Comparison of ENCODE assay signal across 20 cellular contexts in the genomic region with DNA sequence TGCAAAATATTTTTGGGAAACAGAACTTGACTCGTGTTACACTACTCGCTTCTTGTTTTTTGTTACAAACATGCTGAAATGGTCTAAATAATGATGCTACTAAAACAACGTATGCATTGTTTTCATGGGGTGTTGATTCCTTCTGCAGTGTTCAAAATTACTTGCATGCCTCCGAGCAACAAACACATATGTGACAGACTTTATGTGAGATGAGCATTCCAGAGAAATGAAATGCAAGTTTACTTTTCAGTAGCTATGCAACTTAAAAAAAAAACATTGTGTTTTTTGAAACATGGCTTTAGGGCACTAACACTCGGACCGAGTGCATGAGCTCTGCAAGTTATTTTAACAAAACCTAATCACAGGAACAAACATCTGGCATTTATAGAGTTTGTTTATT.
DNase-seq lines count a peak whose midpoint lies in the region; ATAC-seq, FAIRE-seq and TF ChIP-seq lines count a peak whose summit lies in the region.
"Had no signal": no experiment of that assay in that cellular context is flagged by ENCODE, and none has a peak within 500 bp of the region (broad histone marks: within the 10 kb centered on the region; RNA-seq: fewer than 3 reads in every experiment).

No MANE protein-coding gene starts in this region.

- H3K27me3 Mint-ChIP-seq in astrocyte (ENCODE audit: low read depth, unreplicated experiment) (no peaks in the 10 kb centered on the region), osteocyte (ENCODE audit: unreplicated experiment) (no peaks in the 10 kb centered on the region)

- no peaks in the 10 kb centered on the region for H3K27me3 ChIP-seq in astrocyte (ENCODE audit: insufficient read depth, low read length)
- H3K27me3 ChIP-seq: testis had no signal

- H3K9ac ChIP-seq in astrocyte (ENCODE audit: low read length): no peak overlapping the region

- H3K4me3 Mint-ChIP-seq in astrocyte (ENCODE audit: unreplicated experiment) (no peak overlapping the region), osteocyte (ENCODE audit: unreplicated experiment) (peak overlapping the region; percentile 50)
- H3K4me3 Mint-ChIP-seq: H9 had no signal

- H3K4me3 ChIP-seq in astrocyte (ENCODE audit: insufficient read depth, low read depth, low read length): no peak overlapping the region
- H3K4me3 ChIP-seq: testis had no signal

- peak; percentile 37 for DNase-seq in GM04503 (ENCODE audit: low read depth)
- peak; percentile 14 for DNase-seq in astrocyte (ENCODE audit: low read depth)
- DNase-seq in fibroblast of the conjunctiva (ENCODE audit: low read depth): peak; percentile 36
- DNase-seq in osteocyte (ENCODE audit: extremely low spot score, unreplicated experiment): no peak
- DNase-seq in activated naive CD4-positive, alpha-beta T cell treated with Interleukin-2 at 50 U/mL for 16 hours: no peak
- DNase-seq in SW480 (ENCODE audit: low spot score): no peak
- DNase-seq: AML-193; GDM1; H9; head of caudate nucleus; NCI-H1694; NCI-H345; SHP77; stimulated activated CD4-positive, alpha-beta T cell treated with anti-CD3 and anti-CD28 coated beads, Interleukin-4, amount 100 ng/mL, for 24 hours; stimulated activated CD8-positive, alpha-beta memory T cell treated with anti-CD3 and anti-CD28 coated beads, Interleukin-4, amount 100 ng/mL, for 48 hours; testis had no signal

- peaks cover 38% of the 10 kb centered on the region for H3K79me2 ChIP-seq in astrocyte (ENCODE audit: insufficient read depth, low read length)

- H3K27ac ChIP-seq in astrocyte (ENCODE audit: low read depth, low read length): peak overlapping the region; percentile 9
- H3K27ac ChIP-seq: testis had no signal

- H3K4me1 ChIP-seq in astrocyte (ENCODE audit: insufficient read depth, low read length): peaks cover 44% of the 10 kb centered on the region
- H3K4me1 ChIP-seq: testis had no signal

- peak overlapping the region; percentile 41 for H3K4me2 ChIP-seq in astrocyte (ENCODE audit: low read length)

- H3K27ac Mint-ChIP-seq in astrocyte (ENCODE audit: unreplicated experiment): peak overlapping the region; percentile 56
- H3K27ac Mint-ChIP-seq in osteocyte (ENCODE audit: unreplicated experiment): peak overlapping the region; percentile 98
- H3K27ac Mint-ChIP-seq: activated naive CD4-positive, alpha-beta T cell treated with anti-CD3 and anti-CD28 coated beads, Interleukin-2, amount 50 U/mL, for 72 hours had no signal

- ATAC-seq in GM21528 (IDR thresholded peaks at IDR 0.05; ENCODE audit: low FRiP score, unreplicated experiment): no peak
- no peak for ATAC-seq in GM21723 (IDR thresholded peaks at IDR 0.05; ENCODE audit: unreplicated experiment)
- ATAC-seq: activated naive CD4-positive, alpha-beta T cell treated with anti-CD3 and anti-CD28 coated beads, Interleukin-2, amount 50 U/mL, for 72 hours had no signal

- FAIRE-seq in astrocyte (lab: Jason Lieb, UNC): no peak
- FAIRE-seq: islet of Langerhans had no signal

- no peak overlapping the region for H2AFZ ChIP-seq in astrocyte (ENCODE audit: low read depth, low read length)

- no peaks in the 10 kb centered on the region for H3K9me3 Mint-ChIP-seq in astrocyte (ENCODE audit: unreplicated experiment)
- no peaks in the 10 kb centered on the region for H3K9me3 Mint-ChIP-seq in osteocyte (ENCODE audit: unreplicated experiment)
- H3K9me3 Mint-ChIP-seq: activated naive CD4-positive, alpha-beta T cell treated with anti-CD3 and anti-CD28 coated beads, Interleukin-2, amount 50 U/mL, for 72 hours; H9 had no signal

- H3K9me3 ChIP-seq in astrocyte (ENCODE audit: insufficient read depth, low read depth, low read length): no peaks in the 10 kb centered on the region
- H3K9me3 ChIP-seq: testis had no signal

- peaks cover 8% of the 10 kb centered on the region for H4K20me1 ChIP-seq in astrocyte (ENCODE audit: insufficient read depth, low read length)

- peaks cover 54% of the 10 kb centered on the region for H3K4me1 Mint-ChIP-seq in astrocyte (ENCODE audit: low read depth, unreplicated experiment)
- H3K4me1 Mint-ChIP-seq in osteocyte (ENCODE audit: unreplicated experiment): peaks cover 96% of the 10 kb centered on the region

- TF ChIP-seq CTCF in astrocyte (IDR thresholded peaks at IDR 0.05; ENCODE audit: insufficient read depth, low read depth, low read length) (no peak), osteocyte (IDR thresholded peaks at IDR 0.05) (no peak)

- peaks cover 2% of the 10 kb centered on the region for H3K36me3 Mint-ChIP-seq in astrocyte (ENCODE audit: low read depth, unreplicated experiment)
- no peaks in the 10 kb centered on the region for H3K36me3 Mint-ChIP-seq in osteocyte (ENCODE audit: unreplicated experiment)
- H3K36me3 Mint-ChIP-seq: activated naive CD4-positive, alpha-beta T cell treated with anti-CD3 and anti-CD28 coated beads, Interleukin-2, amount 50 U/mL, for 72 hours had no signal

- no peaks in the 10 kb centered on the region for H3K36me3 ChIP-seq in astrocyte (ENCODE audit: insufficient read depth, low read length)

Comparison
In these comparisons a context has a peak if more than half of its experiments do, and no peak if none do; other contexts are left out.
1. DNase-seq: peak in GM04503 (single experiment), astrocyte (single experiment) and fibroblast of the conjunctiva (single experiment); none in osteocyte (single experiment), activated naive CD4-positive, alpha-beta T cell treated with Interleukin-2 at 50 U/mL for 16 hours (single experiment) and SW480 (single experiment).